1 cellular context compared by ENCODE assay signal in the genomic region with DNA sequence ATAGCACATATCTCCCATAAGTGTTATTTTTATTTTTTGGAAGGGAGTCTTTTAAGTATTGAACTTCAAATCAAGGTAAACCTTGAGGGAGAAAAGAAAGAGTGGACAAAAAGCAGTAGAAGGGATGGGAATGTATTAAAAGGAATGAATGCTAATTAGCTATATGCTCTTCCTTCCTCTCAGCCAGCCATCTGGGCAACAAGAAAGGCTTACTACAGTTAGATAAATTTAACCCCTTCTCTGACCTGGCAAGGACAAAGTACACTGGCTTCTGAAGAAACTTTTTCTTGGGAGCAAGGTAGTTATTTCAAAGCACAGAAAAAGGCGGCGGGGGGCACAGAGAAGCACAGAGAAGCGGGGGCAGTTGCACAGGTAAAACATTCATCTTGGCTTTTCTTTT.
TF ChIP-seq lines count a peak whose summit lies in the region.

No MANE protein-coding gene starts in this region.

TF ChIP-seq in HepG2, 621 proteins besides CTCF, POLR2A, EP300 and RAD21:
- no peak for TF ChIP-seq PHF20 (CRISPR knock-in tag; IDR thresholded peaks at IDR 0.05)
- TF ChIP-seq SNRNP70 (IDR thresholded peaks at IDR 0.05; ENCODE audit: low read depth, low read length) = no peak
- TF ChIP-seq, protein P1, sequence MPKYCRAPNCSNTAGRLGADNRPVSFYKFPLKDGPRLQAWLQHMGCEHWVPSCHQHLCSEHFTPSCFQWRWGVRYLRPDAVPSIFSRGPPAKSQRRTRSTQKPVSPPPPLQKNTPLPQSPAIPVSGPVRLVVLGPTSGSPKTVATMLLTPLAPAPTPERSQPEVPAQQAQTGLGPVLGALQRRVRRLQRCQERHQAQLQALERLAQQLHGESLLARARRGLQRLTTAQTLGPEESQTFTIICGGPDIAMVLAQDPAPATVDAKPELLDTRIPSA (CRISPR knock-in tag; IDR thresholded peaks at IDR 0.05; ENCODE audit: borderline replicate concordance) = no peak
- no peak for TF ChIP-seq ZNF296 (CRISPR knock-in tag; conservative IDR thresholded peaks at IDR 0.05)
- TF ChIP-seq ZNF652 (CRISPR knock-in tag; IDR thresholded peaks at IDR 0.05; ENCODE audit: borderline replicate concordance, low read depth) = peak; percentile 31; the same call in 1 of the 2 replicates
